Comparison of ENCODE assay signal across 24 cellular contexts in the genomic region with DNA sequence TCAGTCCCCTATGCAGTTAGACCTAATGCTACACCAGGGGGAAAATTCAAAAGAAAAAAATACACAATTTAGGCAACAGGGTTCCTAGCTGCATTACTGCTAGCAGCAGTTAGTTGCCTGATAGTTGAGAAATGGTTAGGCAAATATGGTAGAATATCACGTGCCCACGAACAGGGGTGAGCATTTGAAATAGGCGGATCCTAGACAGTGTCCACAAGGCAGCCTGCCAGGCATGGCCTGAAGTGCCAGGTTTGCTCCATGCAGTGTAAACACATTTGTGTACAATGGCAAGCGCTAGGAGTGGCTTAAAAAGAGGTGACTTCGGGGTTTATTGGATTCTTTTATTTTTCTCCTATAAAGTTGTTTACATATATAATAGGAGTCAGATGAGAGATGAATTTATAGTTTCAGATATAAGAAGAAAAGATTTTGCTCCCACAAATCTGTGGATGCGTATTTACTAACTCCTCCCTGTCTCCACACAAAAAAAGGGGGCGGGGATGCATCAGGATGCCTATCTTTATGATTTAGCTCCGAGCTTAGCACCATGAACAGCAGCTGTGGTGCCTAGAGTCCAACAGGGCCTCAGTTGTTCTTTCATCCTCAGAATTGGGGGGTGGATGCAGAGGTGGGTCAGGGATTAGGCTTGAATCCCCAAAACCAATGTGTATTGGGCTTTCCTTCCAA. TPM values are rescaled to one million over a fixed set of nuclear protein-coding genes. Genes with fewer than 3 reads are reported as not detected.
DNase-seq lines count a peak whose midpoint lies in the region; ATAC-seq, FAIRE-seq and TF ChIP-seq lines count a peak whose summit lies in the region.
"Had no signal": no experiment of that assay in that cellular context is flagged by ENCODE, and none has a peak within 500 bp of the region (broad histone marks: within the 10 kb centered on the region; RNA-seq: fewer than 3 reads in every experiment).

No MANE protein-coding gene starts in this region.

- CTCF ChIA-PET in A549 (lab: Yijun Ruan, JAX) (no interaction called here), SK-N-SH (lab: Yijun Ruan, JAX) (no interaction called here)

- no peak overlapping the region for H3K27ac ChIP-seq in A549
- H3K27ac ChIP-seq in liver (ENCODE audit: low read depth in 1 of 2, low read length in 2 of 2), result peak overlapping the region; percentile 36 to 67
- H3K27ac ChIP-seq in SK-N-SH (ENCODE audit: low read depth in 2 of 2, low read length in 1 of 2), result no peak overlapping the region
- H3K27ac ChIP-seq: esophagus muscularis mucosa, gastroesophageal sphincter, spleen had no signal

- WGBS in A549 (ENCODE audit: missing lambda C conversion rate), result 40% methylated on average over 8 of the region's 8 CpGs
- WGBS in liver, result 35% methylated on average over 8 of the region's 8 CpGs
- WGBS in SK-N-SH (ENCODE audit: low lambda C conversion rate), result 92% methylated on average over 8 of the region's 8 CpGs

- H3K4me3 ChIP-seq in A549 (no peak overlapping the region), liver (ENCODE audit: low read depth in 1 of 3, low read length in 3 of 3) (no peak overlapping the region), SK-N-SH (ENCODE audit: low read depth in 2 of 2, low read length in 1 of 2) (no peak overlapping the region)
- H3K4me3 ChIP-seq: esophagus muscularis mucosa, gastroesophageal sphincter, spleen had no signal

- H3K27me3 ChIP-seq in liver (ENCODE audit: control insufficient read depth in 4 of 4, insufficient read depth in 4 of 4, low read length in 3 of 4) (no peaks in the 10 kb centered on the region), SK-N-SH (ENCODE audit: insufficient read depth) (no peaks in the 10 kb centered on the region)
- H3K27me3 ChIP-seq: esophagus muscularis mucosa, gastroesophageal sphincter, spleen had no signal

- H3F3A ChIP-seq in SK-N-SH (replicated peaks; ENCODE audit: insufficient read depth), result no peaks in the 10 kb centered on the region

- TF ChIP-seq EP300 in A549 (IDR thresholded peaks at IDR 0.05) (no peak), SK-N-SH (IDR thresholded peaks at IDR 0.05; ENCODE audit: borderline replicate concordance in 1 of 2, low read depth in 1 of 2, low read length in 1 of 2) (no peak)

- H3K27me3 Mint-ChIP-seq in chondrocyte (ENCODE audit: low read depth), result no peaks in the 10 kb centered on the region
- no peaks in the 10 kb centered on the region for H3K27me3 Mint-ChIP-seq in naive thymus-derived CD8-positive, alpha-beta T cell
- H3K27me3 Mint-ChIP-seq: activated naive CD4-positive, alpha-beta T cell treated with anti-CD3 and anti-CD28 coated beads, Interleukin-2, amount 50 U/mL, for 24 hours; activated T-cell treated with anti-CD3 and anti-CD28 coated beads, Interleukin-2, amount 50 U/mL, for 24 hours; CD8-positive, alpha-beta memory T cell had no signal

- TF ChIP-seq RAD21 in A549 (conservative IDR thresholded peaks at IDR 0.05 in 1 of 2, IDR thresholded peaks at IDR 0.05 in 1 of 2), result no peak
- peak; percentile 40 to 58 for TF ChIP-seq RAD21 in liver (IDR thresholded peaks at IDR 0.05)
- no peak for TF ChIP-seq RAD21 in SK-N-SH (IDR thresholded peaks at IDR 0.05; ENCODE audit: low read length)

- H3K36me3 Mint-ChIP-seq in chondrocyte (ENCODE audit: low read depth), result peaks cover 9% of the 10 kb centered on the region
- H3K36me3 Mint-ChIP-seq in naive thymus-derived CD8-positive, alpha-beta T cell, result peaks cover 0 to 6% (median 2%) of the 10 kb centered on the region in 3 donors

- peaks cover 9% of the 10 kb centered on the region for H3K9me3 Mint-ChIP-seq in chondrocyte (ENCODE audit: low read depth)
- peaks cover 0 to 7% (median 0%) of the 10 kb centered on the region in 9 donors for H3K9me3 Mint-ChIP-seq in naive thymus-derived CD8-positive, alpha-beta T cell
- H3K9me3 Mint-ChIP-seq: activated T-cell treated with anti-CD3 and anti-CD28 coated beads, Interleukin-2, amount 50 U/mL, for 24 hours had no signal

- no peak overlapping the region for H3K27ac Mint-ChIP-seq in chondrocyte (ENCODE audit: unreplicated experiment)
- no peak overlapping the region for H3K27ac Mint-ChIP-seq in naive thymus-derived CD8-positive, alpha-beta T cell
- H3K27ac Mint-ChIP-seq: activated CD8-positive, alpha-beta T cell treated with anti-CD3 and anti-CD28 coated beads, Interleukin-2, amount 10 ng/mL, durations not matched to agents 7 days and 5 days; activated naive CD4-positive, alpha-beta T cell treated with anti-CD3 and anti-CD28 coated beads, Interleukin-2, amount 50 U/mL, for 24 hours; activated T-cell treated with anti-CD3 and anti-CD28 coated beads, Interleukin-2, amount 50 U/mL, for 24 hours had no signal

- no peaks in the 10 kb centered on the region for H3K9me3 ChIP-seq in A549
- H3K9me3 ChIP-seq in liver (ENCODE audit: control insufficient read depth in 4 of 4, low read length in 3 of 4), result no peaks in the 10 kb centered on the region
- no peaks in the 10 kb centered on the region for H3K9me3 ChIP-seq in SK-N-SH
- H3K9me3 ChIP-seq: esophagus muscularis mucosa, gastroesophageal sphincter, spleen had no signal

- H3K4me1 Mint-ChIP-seq in chondrocyte (ENCODE audit: low read depth), result peaks cover 5% of the 10 kb centered on the region
- peaks cover 12 to 20% (median 16%) of the 10 kb centered on the region in 4 donors for H3K4me1 Mint-ChIP-seq in naive thymus-derived CD8-positive, alpha-beta T cell

- no peaks in the 10 kb centered on the region for H4K20me1 ChIP-seq in SK-N-SH (ENCODE audit: insufficient read depth)

- H3K36me3 ChIP-seq in liver (ENCODE audit: control insufficient read depth in 4 of 4, insufficient read depth in 3 of 4, low read depth in 1 of 4, low read length in 3 of 4) (no peaks in the 10 kb centered on the region), SK-N-SH (replicated peaks in 1 of 2; ENCODE audit: control insufficient read depth in 1 of 2, insufficient read depth in 2 of 2, low read length in 1 of 2) (peaks cover 1 to 4% of the 10 kb centered on the region in 2 experiments)

- H3K4me3 Mint-ChIP-seq in chondrocyte (ENCODE audit: unreplicated experiment), result no peak overlapping the region
- H3K4me3 Mint-ChIP-seq in naive thymus-derived CD8-positive, alpha-beta T cell, result no peak overlapping the region
- H3K4me3 Mint-ChIP-seq: activated CD8-positive, alpha-beta T cell treated with anti-CD3 and anti-CD28 coated beads, Interleukin-2, amount 10 ng/mL, durations not matched to agents 7 days and 5 days; activated naive CD4-positive, alpha-beta T cell treated with anti-CD3 and anti-CD28 coated beads, Interleukin-2, amount 50 U/mL, for 24 hours; activated T-cell treated with anti-CD3 and anti-CD28 coated beads, Interleukin-2, amount 50 U/mL, for 24 hours; CD8-positive, alpha-beta memory T cell had no signal

- TF ChIP-seq CTCF in A549 (IDR thresholded peaks at IDR 0.05) (no peak), liver (IDR thresholded peaks at IDR 0.05; ENCODE audit: low read depth, low read length, missing input control) (no peak), chondrocyte (IDR thresholded peaks at IDR 0.05) (no peak), SK-N-SH (IDR thresholded peaks at IDR 0.05) (no peak)

- H3K4me2 ChIP-seq in A549, result 0 out of 3 replicates have a peak overlapping the region, but pooled peaks have one; percentile 17
- H3K4me2 ChIP-seq in SK-N-SH, result no peak overlapping the region

- H2AFZ ChIP-seq in SK-N-SH (ENCODE audit: low read depth), result no peak overlapping the region

- ATAC-seq in A549, result peak in 1 of 2 experiments; percentile 68; a peak in 3 of 6 replicates
- no peak for ATAC-seq in naive thymus-derived CD8-positive, alpha-beta T cell
- ATAC-seq: activated CD8-positive, alpha-beta T cell treated with anti-CD3 and anti-CD28 coated beads, Interleukin-2, amount 10 ng/mL, durations not matched to agents 7 days and 5 days; gastroesophageal sphincter had no signal

- H3K4me1 ChIP-seq in A549, result peaks cover 5% of the 10 kb centered on the region; the same call in 2 of the 3 replicates
- H3K4me1 ChIP-seq in liver (ENCODE audit: control insufficient read depth in 4 of 4, insufficient read depth in 4 of 4, low read length in 3 of 4), result peaks cover 8 to 30% (median 22%) of the 10 kb centered on the region in 4 donors
- no peaks in the 10 kb centered on the region for H3K4me1 ChIP-seq in SK-N-SH (ENCODE audit: control insufficient read depth in 1 of 2, insufficient read depth in 2 of 2, low read depth in 1 of 2, low read length in 1 of 2)
- H3K4me1 ChIP-seq: esophagus muscularis mucosa, gastroesophageal sphincter had no signal

- no peak overlapping the region for H3K9ac ChIP-seq in liver (ENCODE audit: low read depth in 1 of 2, low read length in 2 of 2)
- no peak overlapping the region for H3K9ac ChIP-seq in SK-N-SH

- H3K79me2 ChIP-seq in SK-N-SH (ENCODE audit: insufficient read depth), result no peaks in the 10 kb centered on the region

- no peak for FAIRE-seq in A549 (lab: Jason Lieb, UNC)
- FAIRE-seq: astrocyte had no signal

- no peak for TF ChIP-seq POLR2A in A549 (IDR thresholded peaks at IDR 0.05; ENCODE audit: low read length)

- DNase-seq in A549 (ENCODE audit: low read depth in 1 of 2, low spot score in 1 of 2) (peak in 1 of 2 experiments; percentile 33), DMS53 (lab: John Stamatoyannopoulos, UW) (peak; percentile 79), NCI-H748 (lab: John Stamatoyannopoulos, UW; ENCODE audit: unreplicated experiment) (peak; percentile 73), chondrocyte (ENCODE audit: low spot score) (no peak), SK-N-SH (no peak), HPDE6-E6E7 (ENCODE audit: extremely low spot score) (no peak)
- no peak for DNase-seq in naive thymus-derived CD8-positive, alpha-beta T cell
- DNase-seq: activated CD4-positive, CD25-positive, alpha-beta regulatory T cell; activated CD8-positive, alpha-beta T cell treated with anti-CD3 and anti-CD28 coated beads, Interleukin-2, amount 10 ng/mL, durations not matched to agents 7 days and 5 days; activated T-cell treated with anti-CD3 and anti-CD28 coated beads, Interleukin-2, amount 50 U/mL, for 24 hours; CD8-positive, alpha-beta memory T cell; cerebellar nuclear complex; effector CD8-positive, alpha-beta T cell; EL; Right ventricle myocardium superior; spleen had no signal

- POLR2A ChIA-PET in A549 (lab: Yijun Ruan, JAX) (no interaction called here), SK-N-SH (lab: Yijun Ruan, JAX) (no interaction called here)
- POLR2A ChIA-PET in naive thymus-derived CD8-positive, alpha-beta T cell (lab: Charles Lee), result no interaction called here

- H3K9me2 ChIP-seq in SK-N-SH, result no peaks in the 10 kb centered on the region

RNA-seq across cellular contexts. Expression of gene TGM4, which starts 3.9 kb away (rescaled TPM):
- 0.01 and 0.03 TPM in 2 replicates for polyA plus RNA-seq in A549 (2011; rRNA removed)
- polyA plus RNA-seq in A549 (2012; cell fraction: cytosol; rRNA removed), result 0.01 TPM in 1 of 2 replicates, not detected in the other
- polyA plus RNA-seq in A549 (2012; cell fraction: nucleus; rRNA removed), result 0.01 TPM in 1 of 2 replicates, not detected in the other
- not detected in 3 replicates for polyA plus RNA-seq in A549 (2017; fragmentation: RNase III; extraction: RNeasy Plus Mini Kit Qiagen cat#74134 plus additional on column Dnase treatment)
- not detected in 2 replicates for polyA minus RNA-seq in A549 (2011; rRNA and poly(A)+ RNA removed)
- total RNA-seq in liver, result not detected
- polyA plus RNA-seq in liver, result not detected
- total RNA-seq in chondrocyte, result 0.27 TPM in 1 of 3 replicates, not detected in the others
- 0.12 and 0.13 TPM in 2 replicates for polyA plus RNA-seq in SK-N-SH (2012; rRNA removed)
- 0.06 and 0.18 TPM in 2 replicates for polyA plus RNA-seq in SK-N-SH (2012; cell fraction: cytosol; rRNA removed)
- 0.22 and 0.27 TPM in 2 replicates for polyA plus RNA-seq in SK-N-SH (2012; cell fraction: nucleus; rRNA removed)
- total RNA-seq in naive thymus-derived CD8-positive, alpha-beta T cell, result not detected
- polyA plus RNA-seq in naive thymus-derived CD8-positive, alpha-beta T cell, result under 1 TPM in 1 of 3 donors, not detected in 2; 0.05 TPM
- total RNA-seq: activated CD8-positive, alpha-beta T cell treated with anti-CD3 and anti-CD28 coated beads, Interleukin-2, amount 10 ng/mL, durations not matched to agents 7 days and 5 days; CD8-positive, alpha-beta memory T cell; esophagus muscularis mucosa; gastroesophageal sphincter; mononuclear cell; Right ventricle myocardium superior; spleen; subcutaneous adipose tissue; T-helper 1 cell treated with Interleukin-12 subunit alpha and Interleukin-12 subunit beta and Interleukin-4 antibody, amounts not matched to agents 30 ng/mL and 1 ng/mL, for 36 hours had no signal
- polyA plus RNA-seq: spleen had no signal

RNA-seq across cellular contexts. Expression of gene TMEM42, which starts 8.8 kb away (rescaled TPM):
- polyA plus RNA-seq in A549 (2011; rRNA removed) (18.0 and 22.8 TPM in 2 replicates), A549 (2017; fragmentation: RNase III; extraction: RNeasy Plus Mini Kit Qiagen cat#74134 plus additional on column Dnase treatment) (7.7 to 10.0 TPM (median 9.3 TPM) in 3 replicates), liver (1 to 10 TPM; 7.2 to 9.9 TPM), SK-N-SH (2012; rRNA removed) (32.8 and 42.4 TPM in 2 replicates)
- 16.2 and 17.3 TPM in 2 replicates for polyA plus RNA-seq in A549 (2012; cell fraction: cytosol; rRNA removed)
- 13.5 and 16.2 TPM in 2 replicates for polyA plus RNA-seq in A549 (2012; cell fraction: nucleus; rRNA removed)
- 8.0 and 13.2 TPM in 2 replicates for polyA minus RNA-seq in A549 (2011; rRNA and poly(A)+ RNA removed)
- total RNA-seq in liver (1 to 10 TPM; 5.8 to 9.0 TPM), chondrocyte (14.2 to 14.6 TPM (median 14.3 TPM) in 3 replicates)
- polyA plus RNA-seq in SK-N-SH (2012; cell fraction: cytosol; rRNA removed), result 27.6 and 31.8 TPM in 2 replicates
- polyA plus RNA-seq in SK-N-SH (2012; cell fraction: nucleus; rRNA removed), result 46.9 and 61.1 TPM in 2 replicates
- total RNA-seq in naive thymus-derived CD8-positive, alpha-beta T cell, result 10 to 100 TPM; 22.8 to 25.9 TPM
- polyA plus RNA-seq in naive thymus-derived CD8-positive, alpha-beta T cell, result 10 to 100 TPM; 51.8 to 74.2 (median 51.9) TPM

Comparison
In these comparisons a context has a peak if more than half of its experiments do, and no peak if none do; other contexts are left out.
1. DNase-seq: peak in DMS53 (single experiment) and NCI-H748 (single experiment); none in chondrocyte (single experiment), SK-N-SH (single experiment), HPDE6-E6E7 (single experiment) and naive thymus-derived CD8-positive, alpha-beta T cell (0 of 10).
2. H3K27ac ChIP-seq: peak in liver (2 of 2); none in A549 (0 of 2) and SK-N-SH (0 of 2).